Comparison of ENCODE assay signal across 10 cellular contexts in genomic region chr20:1331101-1331500, GRCh38. TPM values are rescaled to one million over a fixed set of nuclear protein-coding genes. Genes with fewer than 3 reads are reported as not detected.
DNase-seq lines count a peak whose midpoint lies in the region; ATAC-seq and TF ChIP-seq lines count a peak whose summit lies in the region.
"Had no signal": no experiment of that assay in that cellular context is flagged by ENCODE, and none has a peak within 500 bp of the region (broad histone marks: within the 10 kb centered on the region; RNA-seq: fewer than 3 reads in every experiment).

No MANE protein-coding gene starts in this region.

- CTCF ChIA-PET in naive thymus-derived CD4-positive, alpha-beta T cell (lab: Charles Lee), result interaction anchor here (0.7 kb wide), 1 partner anchor 1708 kb away, joined by 3 read pairs; no protein-coding TSS in a partner anchor

- H3K36me3 ChIP-seq in heart right ventricle, result peaks cover 0 to 18% (median 0%) of the 10 kb centered on the region in 9 donors
- H3K36me3 ChIP-seq in naive thymus-derived CD4-positive, alpha-beta T cell (ENCODE audit: control insufficient read depth in 2 of 3, insufficient read depth in 3 of 3, low read length in 3 of 3), result peaks cover 0 to 34% (median 0%) of the 10 kb centered on the region in 3 experiments
- peaks cover 0 to 3% (median 0%) of the 10 kb centered on the region in 4 donors for H3K36me3 ChIP-seq in upper lobe of left lung

- peak overlapping the region in 5 of 10 donors; percentile 10 to 72 (median 45) for H3K4me3 Mint-ChIP-seq in naive thymus-derived CD4-positive, alpha-beta T cell

- H3K27me3 Mint-ChIP-seq in naive thymus-derived CD4-positive, alpha-beta T cell, result no peaks in the 10 kb centered on the region

- POLR2A ChIA-PET in naive thymus-derived CD4-positive, alpha-beta T cell (lab: Charles Lee), result interaction anchor here (0.6 to 1.7 kb wide), 3 partner anchors 56 to 338 kb away, joined by 3 to 5 read pairs (median 3); no protein-coding TSS in a partner anchor

- 92 to 94% methylated on average over 2 of the region's 2 CpGs for WGBS in heart right ventricle, 2 donors
- 91 to 98% methylated on average over 2 of the region's 2 CpGs for WGBS in upper lobe of left lung, 2 donors

- H3K4me1 Mint-ChIP-seq in naive thymus-derived CD4-positive, alpha-beta T cell, result peaks cover 16 to 53% (median 45%) of the 10 kb centered on the region in 7 donors

- DNase-seq in heart right ventricle (no peak), left ventricle myocardium superior (no peak), caudate nucleus (lab: John Stamatoyannopoulos, UW) (no peak), upper lobe of left lung (peak in 1 of 2 donors; percentile 12), HUDEP-2 (lab: John Stamatoyannopoulos, UW; ENCODE audit: unreplicated experiment in 76 of 76) (no peak)
- DNase-seq in naive thymus-derived CD4-positive, alpha-beta T cell, result no peak
- DNase-seq: KBM-7 had no signal

- H3K4me3 ChIP-seq in heart right ventricle (no peak overlapping the region), upper lobe of left lung (no peak overlapping the region)
- H3K4me3 ChIP-seq in naive thymus-derived CD4-positive, alpha-beta T cell (ENCODE audit: low read length), result no peak overlapping the region
- H3K4me3 ChIP-seq: smooth muscle cell had no signal

- H3K9me3 ChIP-seq in heart right ventricle, result no peaks in the 10 kb centered on the region
- H3K9me3 ChIP-seq in naive thymus-derived CD4-positive, alpha-beta T cell (ENCODE audit: control insufficient read depth in 2 of 3, low read length in 3 of 3), result no peaks in the 10 kb centered on the region
- no peaks in the 10 kb centered on the region for H3K9me3 ChIP-seq in upper lobe of left lung

- TF ChIP-seq CTCF in heart right ventricle (IDR thresholded peaks at IDR 0.05), result no peak
- TF ChIP-seq CTCF in upper lobe of left lung (IDR thresholded peaks at IDR 0.05), result no peak

- TF ChIP-seq POLR2A in upper lobe of left lung (IDR thresholded peaks at IDR 0.05), result no peak

- H3K9me3 Mint-ChIP-seq in naive thymus-derived CD4-positive, alpha-beta T cell, result no peaks in the 10 kb centered on the region

- no peaks in the 10 kb centered on the region for H3K27me3 ChIP-seq in heart right ventricle
- no peaks in the 10 kb centered on the region for H3K27me3 ChIP-seq in naive thymus-derived CD4-positive, alpha-beta T cell (ENCODE audit: control insufficient read depth in 2 of 2, insufficient read depth in 2 of 2, low read length in 2 of 2)
- no peaks in the 10 kb centered on the region for H3K27me3 ChIP-seq in upper lobe of left lung

- no peak for TF ChIP-seq EP300 in upper lobe of left lung (IDR thresholded peaks at IDR 0.05)

- peaks cover 0 to 20% (median 0%) of the 10 kb centered on the region in 5 donors for H3K36me3 Mint-ChIP-seq in naive thymus-derived CD4-positive, alpha-beta T cell

- H3K27ac Mint-ChIP-seq in naive thymus-derived CD4-positive, alpha-beta T cell, result peak overlapping the region in 5 of 9 donors; percentile 41 to 99 (median 79)

- H3K4me1 ChIP-seq in heart right ventricle, result peaks cover 19 to 81% (median 66%) of the 10 kb centered on the region in 9 donors
- H3K4me1 ChIP-seq in naive thymus-derived CD4-positive, alpha-beta T cell (ENCODE audit: control insufficient read depth in 2 of 2, insufficient read depth in 2 of 2, low read length in 2 of 2), result peaks cover 7 to 20% of the 10 kb centered on the region in 2 donors
- peaks cover 68 to 88% (median 80%) of the 10 kb centered on the region in 4 donors for H3K4me1 ChIP-seq in upper lobe of left lung

- peak overlapping the region in 9 of 10 donors; percentile 89 to 100 (median 99) for H3K27ac ChIP-seq in heart right ventricle
- H3K27ac ChIP-seq in caudate nucleus (ENCODE audit: low read depth, low read length), result peak overlapping the region; percentile 86
- H3K27ac ChIP-seq in naive thymus-derived CD4-positive, alpha-beta T cell (ENCODE audit: low read depth, low read length), result peak overlapping the region; percentile 74
- H3K27ac ChIP-seq in upper lobe of left lung, result peak overlapping the region; percentile 93 to 99 (median 97)

- no peak for ATAC-seq in heart right ventricle
- ATAC-seq in left ventricle myocardium superior, result no peak
- ATAC-seq in naive thymus-derived CD4-positive, alpha-beta T cell, result no peak
- no peak for ATAC-seq in upper lobe of left lung (ENCODE audit: low FRiP score in 2 of 2)
- ATAC-seq in GM18868 (IDR thresholded peaks at IDR 0.05; ENCODE audit: unreplicated experiment), result no peak
- no peak for ATAC-seq in GM21447 (IDR thresholded peaks at IDR 0.05; ENCODE audit: unreplicated experiment)

- intact Hi-C loops in heart right ventricle (cut with DNase I) (no loop called here), left ventricle myocardium superior (cut with micrococcal nuclease) (no loop called here)
- intact Hi-C loops in naive thymus-derived CD4-positive, alpha-beta T cell (cut with micrococcal nuclease), result no loop called here

RNA-seq across cellular contexts. Expression of gene SDCBP2, which starts 2.2 kb away (rescaled TPM):
- total RNA-seq in heart right ventricle (1 to 10 TPM in 9 of 10 donors, under 1 TPM in 1; 0.62 to 4.3 (median 1.8) TPM), left ventricle myocardium superior (1.5 TPM), upper lobe of left lung (10 to 100 TPM in 5 of 6 donors, 1 to 10 TPM in 1; 6.3 to 34.0 (median 15.9) TPM)
- polyA plus RNA-seq in heart right ventricle, result 1 to 10 TPM; 2.7 to 4.2 TPM
- 1 to 10 TPM; 1.0 to 3.6 (median 1.4) TPM for total RNA-seq in naive thymus-derived CD4-positive, alpha-beta T cell
- 1 to 10 TPM; 1.3 to 1.9 TPM for polyA plus RNA-seq in naive thymus-derived CD4-positive, alpha-beta T cell
